ENCODE assay signal across 9 cellular contexts in the genomic region with DNA sequence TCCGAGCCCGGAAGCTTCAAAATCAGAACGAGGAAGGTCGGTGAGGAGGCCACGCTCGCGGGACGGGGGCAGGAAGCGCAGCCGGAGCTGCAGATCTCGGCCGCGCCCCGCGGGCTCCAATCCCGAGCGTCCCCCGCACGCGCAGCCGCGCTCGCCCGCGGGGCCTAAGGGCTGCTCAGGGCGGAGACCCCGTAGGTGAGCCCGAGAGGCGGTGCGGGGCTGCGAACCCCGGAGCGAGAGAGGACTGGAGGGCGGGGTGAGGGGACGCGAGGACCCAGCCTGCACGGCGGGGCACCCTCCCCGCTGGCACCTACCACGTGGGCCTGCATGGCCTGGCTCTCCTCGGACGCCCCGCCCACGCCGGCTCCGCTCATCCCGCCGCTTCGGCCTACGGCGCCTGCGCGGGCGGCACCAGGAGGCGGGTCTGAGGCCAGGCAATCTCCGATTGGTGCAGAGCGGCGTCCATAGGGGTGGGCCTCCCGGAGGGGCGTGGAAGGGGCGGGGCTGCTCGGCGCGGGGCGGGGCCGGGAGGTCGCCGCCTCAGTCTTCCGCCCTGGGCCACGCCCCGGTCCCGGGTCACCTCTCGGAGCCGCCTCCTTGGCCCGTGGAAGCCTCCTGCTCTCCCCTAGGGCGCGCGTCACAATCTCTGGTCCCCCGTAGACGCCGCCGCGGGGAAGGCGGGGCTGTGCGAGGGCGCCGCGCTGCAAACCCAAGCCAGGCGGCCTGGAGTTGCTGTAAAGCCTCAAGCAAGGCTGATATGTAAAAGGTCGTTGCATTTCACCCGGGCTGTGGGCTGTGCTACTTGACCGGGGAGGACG. TPM values are rescaled to one million over a fixed set of nuclear protein-coding genes. Genes with fewer than 3 reads are reported as not detected.
A peak's percentile ranks its signal among the peaks of the same experiment; 100 is the strongest.
DNase-seq lines count a peak whose midpoint lies in the region; ATAC-seq, FAIRE-seq and TF ChIP-seq lines count a peak whose summit lies in the region.
"Had no signal": no experiment of that assay in that cellular context is flagged by ENCODE, and none has a peak within 500 bp of the region (broad histone marks: within the 10 kb centered on the region; RNA-seq: fewer than 3 reads in every experiment).

No MANE protein-coding gene starts in this region.

- peak overlapping the region; percentile 75 for H3K4me3 Mint-ChIP-seq in activated CD4-positive, alpha-beta T cell treated with anti-CD3 and anti-CD28 coated beads, Interleukin-2, amount 10 ng/mL, durations not matched to agents 7 days and 5 days

- peaks cover 5% of the 10 kb centered on the region for H3K9me3 Mint-ChIP-seq in activated CD4-positive, alpha-beta T cell treated with anti-CD3 and anti-CD28 coated beads, Interleukin-2, amount 10 ng/mL, durations not matched to agents 7 days and 5 days

- H3K27ac Mint-ChIP-seq in activated CD4-positive, alpha-beta T cell treated with anti-CD3 and anti-CD28 coated beads, Interleukin-2, amount 10 ng/mL, durations not matched to agents 7 days and 5 days = peak overlapping the region; percentile 95

- H3K4me1 ChIP-seq in BE2C (peaks cover 11% of the 10 kb centered on the region), left lung (peaks cover 8 to 64% of the 10 kb centered on the region in 2 donors)

- H3K4me3 ChIP-seq in BE2C (ENCODE audit: low read depth, low read length) (peak overlapping the region; percentile 63), left lung (peak overlapping the region; percentile 49 to 69)

- intact Hi-C loops in left lung (cut with DNase I) = no loop called here

- H3K36me3 Mint-ChIP-seq in activated CD4-positive, alpha-beta T cell treated with anti-CD3 and anti-CD28 coated beads, Interleukin-2, amount 10 ng/mL, durations not matched to agents 7 days and 5 days (ENCODE audit: low read depth) = peaks cover 13% of the 10 kb centered on the region

- CTCF ChIA-PET in activated CD4-positive, alpha-beta T cell treated with anti-CD3 and anti-CD28 coated beads, Interleukin-2, amount 10 ng/mL, durations not matched to agents 7 days and 5 days (lab: Charles Lee) = no interaction called here

- peak; percentile 98 for DNase-seq in BE2C
- peak; percentile 95 for DNase-seq in GM19239 (ENCODE audit: insufficient read length, low spot score)
- peak; percentile 86 to 98 for DNase-seq in NCI-H526 (lab: John Stamatoyannopoulos, UW)
- peak; percentile 96 for DNase-seq in activated CD4-positive, alpha-beta T cell treated with anti-CD3 and anti-CD28 coated beads, Interleukin-2, amount 10 ng/mL, durations not matched to agents 7 days and 5 days
- peak; percentile 95 for DNase-seq in cortex of kidney (lab: John Stamatoyannopoulos, UW)
- peak; percentile 97 to 100 for DNase-seq in left lung
- peak; percentile 95 for DNase-seq in stimulated activated CD4-positive, alpha-beta T cell treated with anti-CD3 and anti-CD28 coated beads, Interleukin-2, amount 100 ng/mL, for 4 hours (ENCODE audit: low read depth)

- no peaks in the 10 kb centered on the region for H3K27me3 ChIP-seq in BE2C
- H3K27me3 ChIP-seq in left lung = no peaks in the 10 kb centered on the region

- peak; percentile 94 for FAIRE-seq in GM19239 (lab: Jason Lieb, UNC)
- FAIRE-seq: colon had no signal

- H3K9me3 ChIP-seq in BE2C (no peaks in the 10 kb centered on the region), left lung (no peaks in the 10 kb centered on the region)

- ATAC-seq in HG03442 (IDR thresholded peaks at IDR 0.05; ENCODE audit: unreplicated experiment) = peak; percentile 80
- peak; percentile 94 for ATAC-seq in left lung

- POLR2A ChIA-PET in activated CD4-positive, alpha-beta T cell treated with anti-CD3 and anti-CD28 coated beads, Interleukin-2, amount 10 ng/mL, durations not matched to agents 7 days and 5 days (lab: Charles Lee) = no interaction called here

- no peaks in the 10 kb centered on the region for H3K27me3 Mint-ChIP-seq in activated CD4-positive, alpha-beta T cell treated with anti-CD3 and anti-CD28 coated beads, Interleukin-2, amount 10 ng/mL, durations not matched to agents 7 days and 5 days

- H3K4me1 Mint-ChIP-seq in activated CD4-positive, alpha-beta T cell treated with anti-CD3 and anti-CD28 coated beads, Interleukin-2, amount 10 ng/mL, durations not matched to agents 7 days and 5 days = peaks cover 55% of the 10 kb centered on the region

- H3K36me3 ChIP-seq in BE2C (no peaks in the 10 kb centered on the region), left lung (peaks cover 0 to 3% of the 10 kb centered on the region in 2 donors)

- peak overlapping the region; percentile 83 to 92 for H3K27ac ChIP-seq in left lung

- TF ChIP-seq CTCF in BE2C (IDR thresholded peaks at IDR 0.05; ENCODE audit: low read depth, low read length) (no peak), left lung (IDR thresholded peaks at IDR 0.05) (no peak)

RNA-seq across cellular contexts. Expression of a gene that starts 27.8 kb away (rescaled TPM):
- polyA plus RNA-seq in BE2C (2012; ENCODE audit: insufficient read depth, insufficient read length, low read depth) = 25.8 TPM
- total RNA-seq in activated CD4-positive, alpha-beta T cell treated with anti-CD3 and anti-CD28 coated beads, Interleukin-2, amount 10 ng/mL, durations not matched to agents 7 days and 5 days = 1 to 10 TPM; 2.1 to 2.2 TPM
- 10 to 100 TPM; 53.0 to 61.8 TPM for total RNA-seq in left lung

Comparison
In these comparisons a context has a peak if more than half of its experiments do, and no peak if none do; other contexts are left out.
1. Peak in every context shown above with its lines: DNase-seq, ATAC-seq, H3K4me3 ChIP-seq and H3K27ac ChIP-seq.
2. RNA of a gene that starts 27.8 kb away (total RNA-seq): 53.0 to 61.8 TPM in left lung; 2.1 to 2.2 TPM in activated CD4-positive, alpha-beta T cell treated with anti-CD3 and anti-CD28 coated beads, Interleukin-2, amount 10 ng/mL, durations not matched to agents 7 days and 5 days; every median in the first group is over 10 times any median in the second.